1 cellular context compared by ENCODE assay signal in genomic region chr6:11367638-11368199, GRCh38.
A peak's percentile ranks its signal among the peaks of the same experiment; 100 is the strongest.
TF ChIP-seq lines count a peak whose summit lies in the region.

No MANE protein-coding gene starts in this region.

TF ChIP-seq in HepG2, 621 proteins besides CTCF, POLR2A, EP300 and RAD21 (continued from another document and continues in another):
- TF ChIP-seq ZFP91 (CRISPR knock-in tag; IDR thresholded peaks at IDR 0.05; ENCODE audit: borderline replicate concordance) (peak; percentile 81), SP140L (CRISPR knock-in tag; IDR thresholded peaks at IDR 0.05; ENCODE audit: borderline replicate concordance) (peak; percentile 82; the same call in 1 of the 2 replicates), FOSL1 (CRISPR knock-in tag; IDR thresholded peaks at IDR 0.05; ENCODE audit: borderline replicate concordance) (no peak), GTF3A (CRISPR knock-in tag; conservative IDR thresholded peaks at IDR 0.05) (no peak), ZNF747 (CRISPR knock-in tag; IDR thresholded peaks at IDR 0.05; ENCODE audit: borderline replicate concordance) (peak; percentile 81; the same call in 1 of the 2 replicates), PHF20 (CRISPR knock-in tag; IDR thresholded peaks at IDR 0.05) (no peak), KAT2B (IDR thresholded peaks at IDR 0.05; ENCODE audit: borderline replicate concordance, low read depth, low read length) (no peak), MED8 (CRISPR knock-in tag; IDR thresholded peaks at IDR 0.05; ENCODE audit: insufficient replicate concordance) (peak; percentile 95), ZNF704 (CRISPR knock-in tag; IDR thresholded peaks at IDR 0.05; ENCODE audit: borderline replicate concordance) (no peak), TARDBP (CRISPR knock-in tag; IDR thresholded peaks at IDR 0.05) (no peak; the same call in 1 of the 2 replicates), ATRX (CRISPR knock-in tag; IDR thresholded peaks at IDR 0.05; ENCODE audit: borderline replicate concordance) (no peak), PBX3 (CRISPR knock-in tag; IDR thresholded peaks at IDR 0.05; ENCODE audit: borderline replicate concordance) (no peak), NR2C2 (CRISPR knock-in tag; IDR thresholded peaks at IDR 0.05; ENCODE audit: borderline replicate concordance) (0 out of 2 replicates have a peak, but pooled peaks have one; percentile 40), NFKB2 (CRISPR knock-in tag; IDR thresholded peaks at IDR 0.05; ENCODE audit: borderline replicate concordance) (no peak), ZNF263 (CRISPR knock-in tag; IDR thresholded peaks at IDR 0.05) (no peak), PTBP1 (IDR thresholded peaks at IDR 0.05; ENCODE audit: low read depth, low read length, poor library complexity, severe bottlenecking) (no peak), NCOA2 (CRISPR knock-in tag; IDR thresholded peaks at IDR 0.05) (peak; percentile 96), MED13 (CRISPR knock-in tag; IDR thresholded peaks at IDR 0.05) (peak; percentile 94; the same call in 1 of the 2 replicates), MEIS1 (CRISPR knock-in tag; IDR thresholded peaks at IDR 0.05; ENCODE audit: borderline replicate concordance) (peak; percentile 83), HNF4G (IDR thresholded peaks at IDR 0.05; ENCODE audit: borderline replicate concordance, low read depth, low read length) (peak; percentile 91), HNF4G (CRISPR knock-in tag; IDR thresholded peaks at IDR 0.05; ENCODE audit: borderline replicate concordance, low read depth) (no peak; the same call in 1 of the 2 replicates), ARID3A (IDR thresholded peaks at IDR 0.05; ENCODE audit: low read depth, low read length) (peak; percentile 59), JUND (CRISPR knock-in tag; IDR thresholded peaks at IDR 0.05) (no peak), MTA3 (CRISPR knock-in tag; IDR thresholded peaks at IDR 0.05) (no peak), SP2 (CRISPR knock-in tag; IDR thresholded peaks at IDR 0.05) (peak; percentile 77), STAG1 (CRISPR knock-in tag; IDR thresholded peaks at IDR 0.05) (peak; percentile 43; the same call in 1 of the 2 replicates), ZNF230 (CRISPR knock-in tag; IDR thresholded peaks at IDR 0.05) (no peak), HNRNPK (IDR thresholded peaks at IDR 0.05; ENCODE audit: low read depth, low read length, poor library complexity, severe bottlenecking) (no peak), ZNF670 (CRISPR knock-in tag; IDR thresholded peaks at IDR 0.05; ENCODE audit: borderline replicate concordance) (peak; percentile 53; the same call in 1 of the 2 replicates), ZNF383 (CRISPR knock-in tag; IDR thresholded peaks at IDR 0.05; ENCODE audit: borderline replicate concordance) (no peak), SIX1 (CRISPR knock-in tag; IDR thresholded peaks at IDR 0.05; ENCODE audit: borderline replicate concordance) (peak; percentile 36; the same call in 1 of the 2 replicates), GATAD1 (CRISPR knock-in tag; IDR thresholded peaks at IDR 0.05) (peak; percentile 73), PHB2 (IDR thresholded peaks at IDR 0.05; ENCODE audit: partially characterized antibody) (no peak)
- TF ChIP-seq, protein P1, sequence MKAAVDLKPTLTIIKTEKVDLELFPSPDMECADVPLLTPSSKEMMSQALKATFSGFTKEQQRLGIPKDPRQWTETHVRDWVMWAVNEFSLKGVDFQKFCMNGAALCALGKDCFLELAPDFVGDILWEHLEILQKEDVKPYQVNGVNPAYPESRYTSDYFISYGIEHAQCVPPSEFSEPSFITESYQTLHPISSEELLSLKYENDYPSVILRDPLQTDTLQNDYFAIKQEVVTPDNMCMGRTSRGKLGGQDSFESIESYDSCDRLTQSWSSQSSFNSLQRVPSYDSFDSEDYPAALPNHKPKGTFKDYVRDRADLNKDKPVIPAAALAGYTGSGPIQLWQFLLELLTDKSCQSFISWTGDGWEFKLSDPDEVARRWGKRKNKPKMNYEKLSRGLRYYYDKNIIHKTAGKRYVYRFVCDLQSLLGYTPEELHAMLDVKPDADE (CRISPR knock-in tag; IDR thresholded peaks at IDR 0.05): no peak
- TF ChIP-seq, protein P2, sequence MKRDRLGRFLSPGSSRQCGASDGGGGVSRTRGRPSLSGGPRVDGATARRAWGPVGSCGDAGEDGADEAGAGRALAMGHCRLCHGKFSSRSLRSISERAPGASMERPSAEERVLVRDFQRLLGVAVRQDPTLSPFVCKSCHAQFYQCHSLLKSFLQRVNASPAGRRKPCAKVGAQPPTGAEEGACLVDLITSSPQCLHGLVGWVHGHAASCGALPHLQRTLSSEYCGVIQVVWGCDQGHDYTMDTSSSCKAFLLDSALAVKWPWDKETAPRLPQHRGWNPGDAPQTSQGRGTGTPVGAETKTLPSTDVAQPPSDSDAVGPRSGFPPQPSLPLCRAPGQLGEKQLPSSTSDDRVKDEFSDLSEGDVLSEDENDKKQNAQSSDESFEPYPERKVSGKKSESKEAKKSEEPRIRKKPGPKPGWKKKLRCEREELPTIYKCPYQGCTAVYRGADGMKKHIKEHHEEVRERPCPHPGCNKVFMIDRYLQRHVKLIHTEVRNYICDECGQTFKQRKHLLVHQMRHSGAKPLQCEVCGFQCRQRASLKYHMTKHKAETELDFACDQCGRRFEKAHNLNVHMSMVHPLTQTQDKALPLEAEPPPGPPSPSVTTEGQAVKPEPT (CRISPR knock-in tag; IDR thresholded peaks at IDR 0.05; ENCODE audit: low read depth): 0 out of 2 replicates have a peak, but pooled peaks have one; percentile 68
- TF ChIP-seq, protein P3, sequence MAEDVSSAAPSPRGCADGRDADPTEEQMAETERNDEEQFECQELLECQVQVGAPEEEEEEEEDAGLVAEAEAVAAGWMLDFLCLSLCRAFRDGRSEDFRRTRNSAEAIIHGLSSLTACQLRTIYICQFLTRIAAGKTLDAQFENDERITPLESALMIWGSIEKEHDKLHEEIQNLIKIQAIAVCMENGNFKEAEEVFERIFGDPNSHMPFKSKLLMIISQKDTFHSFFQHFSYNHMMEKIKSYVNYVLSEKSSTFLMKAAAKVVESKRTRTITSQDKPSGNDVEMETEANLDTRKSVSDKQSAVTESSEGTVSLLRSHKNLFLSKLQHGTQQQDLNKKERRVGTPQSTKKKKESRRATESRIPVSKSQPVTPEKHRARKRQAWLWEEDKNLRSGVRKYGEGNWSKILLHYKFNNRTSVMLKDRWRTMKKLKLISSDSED (CRISPR knock-in tag; IDR thresholded peaks at IDR 0.05): no peak
- TF ChIP-seq, protein P4, sequence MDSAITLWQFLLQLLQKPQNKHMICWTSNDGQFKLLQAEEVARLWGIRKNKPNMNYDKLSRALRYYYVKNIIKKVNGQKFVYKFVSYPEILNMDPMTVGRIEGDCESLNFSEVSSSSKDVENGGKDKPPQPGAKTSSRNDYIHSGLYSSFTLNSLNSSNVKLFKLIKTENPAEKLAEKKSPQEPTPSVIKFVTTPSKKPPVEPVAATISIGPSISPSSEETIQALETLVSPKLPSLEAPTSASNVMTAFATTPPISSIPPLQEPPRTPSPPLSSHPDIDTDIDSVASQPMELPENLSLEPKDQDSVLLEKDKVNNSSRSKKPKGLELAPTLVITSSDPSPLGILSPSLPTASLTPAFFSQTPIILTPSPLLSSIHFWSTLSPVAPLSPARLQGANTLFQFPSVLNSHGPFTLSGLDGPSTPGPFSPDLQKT (CRISPR knock-in tag; IDR thresholded peaks at IDR 0.05; ENCODE audit: borderline replicate concordance): no peak
- TF ChIP-seq, protein P5, sequence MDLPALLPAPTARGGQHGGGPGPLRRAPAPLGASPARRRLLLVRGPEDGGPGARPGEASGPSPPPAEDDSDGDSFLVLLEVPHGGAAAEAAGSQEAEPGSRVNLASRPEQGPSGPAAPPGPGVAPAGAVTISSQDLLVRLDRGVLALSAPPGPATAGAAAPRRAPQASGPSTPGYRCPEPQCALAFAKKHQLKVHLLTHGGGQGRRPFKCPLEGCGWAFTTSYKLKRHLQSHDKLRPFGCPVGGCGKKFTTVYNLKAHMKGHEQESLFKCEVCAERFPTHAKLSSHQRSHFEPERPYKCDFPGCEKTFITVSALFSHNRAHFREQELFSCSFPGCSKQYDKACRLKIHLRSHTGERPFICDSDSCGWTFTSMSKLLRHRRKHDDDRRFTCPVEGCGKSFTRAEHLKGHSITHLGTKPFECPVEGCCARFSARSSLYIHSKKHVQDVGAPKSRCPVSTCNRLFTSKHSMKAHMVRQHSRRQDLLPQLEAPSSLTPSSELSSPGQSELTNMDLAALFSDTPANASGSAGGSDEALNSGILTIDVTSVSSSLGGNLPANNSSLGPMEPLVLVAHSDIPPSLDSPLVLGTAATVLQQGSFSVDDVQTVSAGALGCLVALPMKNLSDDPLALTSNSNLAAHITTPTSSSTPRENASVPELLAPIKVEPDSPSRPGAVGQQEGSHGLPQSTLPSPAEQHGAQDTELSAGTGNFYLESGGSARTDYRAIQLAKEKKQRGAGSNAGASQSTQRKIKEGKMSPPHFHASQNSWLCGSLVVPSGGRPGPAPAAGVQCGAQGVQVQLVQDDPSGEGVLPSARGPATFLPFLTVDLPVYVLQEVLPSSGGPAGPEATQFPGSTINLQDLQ (CRISPR knock-in tag; IDR thresholded peaks at IDR 0.05): no peak
- TF ChIP-seq, protein P6, sequence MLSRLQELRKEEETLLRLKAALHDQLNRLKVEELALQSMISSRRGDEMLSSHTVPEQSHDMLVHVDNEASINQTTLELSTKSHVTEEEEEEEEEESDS (CRISPR knock-in tag; IDR thresholded peaks at IDR 0.05; ENCODE audit: borderline replicate concordance): no peak
- TF ChIP-seq, protein P7, sequence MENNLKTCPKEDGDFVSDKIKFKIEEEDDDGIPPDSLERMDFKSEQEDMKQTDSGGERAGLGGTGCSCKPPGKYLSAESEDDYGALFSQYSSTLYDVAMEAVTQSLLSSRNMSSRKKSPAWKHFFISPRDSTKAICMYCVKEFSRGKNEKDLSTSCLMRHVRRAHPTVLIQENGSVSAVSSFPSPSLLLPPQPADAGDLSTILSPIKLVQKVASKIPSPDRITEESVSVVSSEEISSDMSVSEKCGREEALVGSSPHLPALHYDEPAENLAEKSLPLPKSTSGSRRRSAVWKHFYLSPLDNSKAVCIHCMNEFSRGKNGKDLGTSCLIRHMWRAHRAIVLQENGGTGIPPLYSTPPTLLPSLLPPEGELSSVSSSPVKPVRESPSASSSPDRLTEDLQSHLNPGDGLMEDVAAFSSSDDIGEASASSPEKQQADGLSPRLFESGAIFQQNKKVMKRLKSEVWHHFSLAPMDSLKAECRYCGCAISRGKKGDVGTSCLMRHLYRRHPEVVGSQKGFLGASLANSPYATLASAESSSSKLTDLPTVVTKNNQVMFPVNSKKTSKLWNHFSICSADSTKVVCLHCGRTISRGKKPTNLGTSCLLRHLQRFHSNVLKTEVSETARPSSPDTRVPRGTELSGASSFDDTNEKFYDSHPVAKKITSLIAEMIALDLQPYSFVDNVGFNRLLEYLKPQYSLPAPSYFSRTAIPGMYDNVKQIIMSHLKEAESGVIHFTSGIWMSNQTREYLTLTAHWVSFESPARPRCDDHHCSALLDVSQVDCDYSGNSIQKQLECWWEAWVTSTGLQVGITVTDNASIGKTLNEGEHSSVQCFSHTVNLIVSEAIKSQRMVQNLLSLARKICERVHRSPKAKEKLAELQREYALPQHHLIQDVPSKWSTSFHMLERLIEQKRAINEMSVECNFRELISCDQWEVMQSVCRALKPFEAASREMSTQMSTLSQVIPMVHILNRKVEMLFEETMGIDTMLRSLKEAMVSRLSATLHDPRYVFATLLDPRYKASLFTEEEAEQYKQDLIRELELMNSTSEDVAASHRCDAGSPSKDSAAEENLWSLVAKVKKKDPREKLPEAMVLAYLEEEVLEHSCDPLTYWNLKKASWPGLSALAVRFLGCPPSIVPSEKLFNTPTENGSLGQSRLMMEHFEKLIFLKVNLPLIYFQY (CRISPR knock-in tag; IDR thresholded peaks at IDR 0.05; ENCODE audit: borderline replicate concordance): peak; percentile 77; the same call in 1 of the 2 replicates
